In the genomic region with DNA sequence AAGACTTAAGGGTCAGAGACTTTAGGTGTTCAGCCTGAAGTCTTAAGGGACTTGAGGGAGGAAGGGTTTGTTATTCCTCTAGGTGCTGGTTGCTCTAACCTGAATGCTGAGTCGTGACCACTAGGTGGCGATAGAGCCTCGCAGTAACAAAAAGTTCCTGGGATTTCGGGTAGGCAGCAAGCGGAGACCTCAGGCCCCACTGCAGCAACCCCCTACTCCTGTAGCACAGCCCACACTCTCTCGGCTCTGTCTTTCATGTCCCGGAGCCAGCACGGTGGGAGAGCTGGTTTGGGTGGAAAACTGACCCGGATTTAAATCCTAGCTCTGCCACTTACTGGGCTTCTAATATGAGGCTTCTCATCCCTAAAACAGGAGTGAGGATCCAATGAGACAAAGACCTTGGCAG, we compare ENCODE assay signal across 8 cellular contexts.
DNase-seq lines count a peak whose midpoint lies in the region; ATAC-seq, FAIRE-seq and TF ChIP-seq lines count a peak whose summit lies in the region.

No MANE protein-coding gene starts in this region.

- TF ChIP-seq CTCF in PC-3 (conservative IDR thresholded peaks at IDR 0.05; ENCODE audit: low read depth, low read length) (peak; percentile 84), fibroblast of villous mesenchyme (IDR thresholded peaks at IDR 0.05; ENCODE audit: insufficient read depth, low read depth, low read length) (peak; percentile 91), neutrophil (IDR thresholded peaks at IDR 0.05) (peak; percentile 50), suprapubic skin (IDR thresholded peaks at IDR 0.05) (peak; percentile 71 to 83)

- intact Hi-C loops in PC-3 (cut with micrococcal nuclease), result loop anchor here (5.0 kb wide), 1 partner anchor 623 kb away; a partner anchor contains a TSS

- POLR2A ChIA-PET in PC-3 (lab: Charles Lee; ENCODE audit: unreplicated experiment), result no interaction called here

- DNase-seq in AG08395 (ENCODE audit: low spot score) (peak; percentile 77), HTR-8/SVneo (ENCODE audit: insufficient read length, low spot score) (peak; percentile 80), PC-3 (peak; percentile 76), fibroblast of villous mesenchyme (ENCODE audit: low read depth) (peak; percentile 75), suprapubic skin (ENCODE audit: low spot score in 2 of 2) (peak in 1 of 2 donors; percentile 80)
- DNase-seq in activated T-helper 1 cell treated with anti-CD3 and anti-CD28 coated beads, Interleukin-2, amount 50 U/mL, for 16 hours (ENCODE audit: low read depth in 1 of 2, low spot score in 1 of 2), result peak; percentile 22 to 26

- no peak for TF ChIP-seq POLR2A in suprapubic skin (IDR thresholded peaks at IDR 0.05)

- no peaks in the 10 kb centered on the region for H3K79me2 ChIP-seq in PC-3 (ENCODE audit: low read length)

- no peak overlapping the region for H3K9ac ChIP-seq in PC-3 (ENCODE audit: low read length)

- H3K4me2 ChIP-seq in PC-3 (ENCODE audit: low read length), result no peak overlapping the region

- CTCF ChIA-PET in PC-3 (lab: Charles Lee), result no interaction called here

- H3K4me1 ChIP-seq in PC-3 (ENCODE audit: insufficient read depth, low read length), result no peaks in the 10 kb centered on the region
- H3K4me1 ChIP-seq in neutrophil (ENCODE audit: control insufficient read depth in 1 of 2, insufficient read depth in 1 of 2, low read depth in 1 of 2, low read length in 1 of 2), result no peaks in the 10 kb centered on the region
- H3K4me1 ChIP-seq in suprapubic skin, result peaks cover 14% of the 10 kb centered on the region

- no peak for FAIRE-seq in HTR-8/SVneo (lab: Jason Lieb, UNC)

- no peak for TF ChIP-seq EP300 in suprapubic skin (IDR thresholded peaks at IDR 0.05)

- no peak overlapping the region for H3K4me3 ChIP-seq in PC-3 (ENCODE audit: low read length)
- no peak overlapping the region for H3K4me3 ChIP-seq in fibroblast of villous mesenchyme (ENCODE audit: low read depth, low read length)
- no peak overlapping the region for H3K4me3 ChIP-seq in neutrophil (ENCODE audit: low read depth in 1 of 2, low read length in 1 of 2)
- H3K4me3 ChIP-seq in suprapubic skin, result no peak overlapping the region

- H4K20me1 ChIP-seq in PC-3 (ENCODE audit: low read length), result no peaks in the 10 kb centered on the region

- H3K9me2 ChIP-seq in PC-3 (replicated peaks; ENCODE audit: low read length), result no peaks in the 10 kb centered on the region

- no peak overlapping the region for H2AFZ ChIP-seq in PC-3 (ENCODE audit: low read length)

- 7% methylated on average over 9 of the region's 9 CpGs for WGBS in suprapubic skin

- no peaks in the 10 kb centered on the region for H3K9me3 ChIP-seq in PC-3 (ENCODE audit: low read length)
- H3K9me3 ChIP-seq in neutrophil, result no peaks in the 10 kb centered on the region
- no peaks in the 10 kb centered on the region for H3K9me3 ChIP-seq in suprapubic skin

- H3K27me3 ChIP-seq in PC-3 (ENCODE audit: low read length) (no peaks in the 10 kb centered on the region), neutrophil (no peaks in the 10 kb centered on the region), suprapubic skin (no peaks in the 10 kb centered on the region)

- no TSS peak for BruUV-seq in PC-3 (replicated peaks; lab: Mats Ljungman, UMichigan)

- H3K36me3 ChIP-seq in PC-3 (ENCODE audit: low read depth, low read length) (no peaks in the 10 kb centered on the region), neutrophil (no peaks in the 10 kb centered on the region), suprapubic skin (no peaks in the 10 kb centered on the region)

- peak; percentile 68 for ATAC-seq in GM18867 (IDR thresholded peaks at IDR 0.05; ENCODE audit: unreplicated experiment)
- ATAC-seq in PC-3, result peak; percentile 87

- no peaks in the 10 kb centered on the region for H3F3A ChIP-seq in PC-3 (ENCODE audit: low read length, unreplicated experiment)

- H3K27ac ChIP-seq in PC-3 (ENCODE audit: low read length) (no peak overlapping the region), neutrophil (no peak overlapping the region), suprapubic skin (no peak overlapping the region)
